ENCODE assay signal across 19 cellular contexts in the genomic region with DNA sequence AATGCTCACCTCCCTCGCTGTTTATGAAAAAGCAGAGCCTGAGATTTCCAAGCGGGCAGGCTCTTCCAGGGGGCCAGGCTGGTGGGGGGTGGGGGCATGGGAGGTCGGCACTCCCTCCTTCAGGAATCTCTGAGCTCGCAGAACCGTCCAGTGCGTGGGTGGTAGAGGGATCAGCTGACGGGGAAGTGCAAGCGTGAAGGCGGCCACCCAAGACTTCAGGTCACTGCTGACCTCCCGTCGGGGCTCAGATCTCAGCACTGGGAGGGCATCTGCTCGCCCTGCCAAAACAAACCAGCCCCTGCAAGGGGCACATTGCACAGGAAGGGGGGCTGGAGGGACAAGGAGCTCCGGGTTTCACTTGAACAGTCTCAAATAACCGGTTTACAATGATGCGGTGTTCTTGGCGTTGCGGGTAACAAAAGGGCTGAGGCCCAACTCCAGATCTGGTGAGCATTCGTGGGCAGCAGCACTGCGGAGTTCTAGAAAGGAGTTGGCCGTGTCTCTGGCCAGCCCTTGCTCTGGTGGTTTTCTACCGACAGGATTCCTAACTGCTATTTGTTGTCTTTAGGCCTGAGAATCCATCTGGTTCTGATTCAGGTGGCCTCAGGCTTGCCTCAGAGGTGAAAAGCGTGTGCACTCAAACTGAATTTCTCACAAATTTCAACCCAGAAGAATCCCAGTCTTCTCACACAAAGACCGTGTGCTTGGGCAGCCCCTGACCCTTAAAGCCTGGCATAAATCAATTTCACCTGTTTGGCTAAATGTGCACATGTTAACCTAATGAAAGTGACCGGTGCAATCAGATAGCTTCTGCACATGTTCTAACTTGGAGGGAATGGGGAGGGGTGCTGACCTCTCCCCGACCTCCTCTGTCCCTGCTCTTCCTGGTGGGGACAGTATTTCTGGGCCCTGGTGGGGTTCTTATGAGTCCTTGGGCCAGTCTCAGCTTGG.
"Had no signal": no experiment of that assay in that cellular context is flagged by ENCODE, and none has a peak within 500 bp of the region (broad histone marks: within the 10 kb centered on the region; RNA-seq: fewer than 3 reads in every experiment).

No MANE protein-coding gene starts in this region.

- H3K4me3 Mint-ChIP-seq: activated naive CD4-positive, alpha-beta T cell treated with anti-CD3 and anti-CD28 coated beads, Interleukin-2, amount 50 U/mL, for 24 hours; activated T-cell treated with anti-CD3 and anti-CD28 coated beads, Interleukin-2, amount 50 U/mL, for 72 hours; effector memory CD8-positive, alpha-beta T cell; memory B cell; naive B cell; stimulated activated naive CD8-positive, alpha-beta T cell treated with anti-CD3 and anti-CD28 coated beads, Interleukin-15, amount 100 ng/mL, for 72 hours; T-helper 1 cell treated with Interleukin-12 subunit alpha and Interleukin-12 subunit beta and Interleukin-4 antibody, amounts not matched to agents 30 μg/mL and 1 μg/mL, for 36 hours had no signal

- H3K36me3 Mint-ChIP-seq: activated naive CD4-positive, alpha-beta T cell treated with anti-CD3 and anti-CD28 coated beads, Interleukin-2, amount 50 U/mL, for 24 hours; memory B cell; naive B cell had no signal

- H3K36me3 ChIP-seq: ascending aorta, suprapubic skin, transverse colon had no signal

- H2AFZ ChIP-seq: parathyroid adenoma had no signal

- H3K4me1 ChIP-seq: parathyroid adenoma, suprapubic skin, transverse colon had no signal

- H3K27ac ChIP-seq: parathyroid adenoma, suprapubic skin, transverse colon, VCaP had no signal

- ATAC-seq: activated T-cell treated with anti-CD3 and anti-CD28 coated beads, Interleukin-2, amount 50 U/mL, for 72 hours; effector memory CD8-positive, alpha-beta T cell; stimulated activated naive CD8-positive, alpha-beta T cell treated with anti-CD3 and anti-CD28 coated beads, Interleukin-15, amount 100 ng/mL, for 72 hours had no signal

- H3K27ac Mint-ChIP-seq: activated naive CD4-positive, alpha-beta T cell treated with anti-CD3 and anti-CD28 coated beads, Interleukin-2, amount 50 U/mL, for 24 hours; activated T-cell treated with anti-CD3 and anti-CD28 coated beads, Interleukin-2, amount 50 U/mL, for 72 hours; effector memory CD8-positive, alpha-beta T cell; memory B cell; stimulated activated naive CD8-positive, alpha-beta T cell treated with anti-CD3 and anti-CD28 coated beads, Interleukin-15, amount 100 ng/mL, for 72 hours; T-helper 1 cell treated with Interleukin-12 subunit alpha and Interleukin-12 subunit beta and Interleukin-4 antibody, amounts not matched to agents 30 μg/mL and 1 μg/mL, for 36 hours had no signal

- H3K4me3 ChIP-seq: ascending aorta, mucosa of descending colon, suprapubic skin, transverse colon had no signal

- DNase-seq: activated CD4-positive, alpha-beta T cell treated with anti-CD3 and anti-CD28 coated beads, Interleukin-2, amount 50 U/mL, for 4 hours; activated CD4-positive, CD25-positive, alpha-beta regulatory T cell treated with anti-CD3 and anti-CD28 coated beads, Interleukin-2, amount 50 U/mL, for 72 hours; activated effector memory CD4-positive, alpha-beta T cell treated with anti-CD3 and anti-CD28 coated beads, Interleukin-2, amount 50 U/mL, for 16 hours; activated T-cell treated with anti-CD3 and anti-CD28 coated beads, Interleukin-2, amount 50 U/mL, for 72 hours; effector memory CD8-positive, alpha-beta T cell; foreskin fibroblast; hippocampal formation; islet precursor cell; naive B cell; stimulated activated naive CD8-positive, alpha-beta T cell treated with anti-CD3 and anti-CD28 coated beads, Interleukin-15, amount 100 ng/mL, for 72 hours; transverse colon had no signal

- H3K4me1 Mint-ChIP-seq: naive B cell had no signal

- H3K9me3 Mint-ChIP-seq: activated naive CD4-positive, alpha-beta T cell treated with anti-CD3 and anti-CD28 coated beads, Interleukin-2, amount 50 U/mL, for 24 hours; activated T-cell treated with anti-CD3 and anti-CD28 coated beads, Interleukin-2, amount 50 U/mL, for 72 hours; effector memory CD8-positive, alpha-beta T cell; memory B cell; naive B cell; stimulated activated naive CD8-positive, alpha-beta T cell treated with anti-CD3 and anti-CD28 coated beads, Interleukin-15, amount 100 ng/mL, for 72 hours; T-helper 1 cell treated with Interleukin-12 subunit alpha and Interleukin-12 subunit beta and Interleukin-4 antibody, amounts not matched to agents 30 μg/mL and 1 μg/mL, for 36 hours had no signal

- H3K27me3 ChIP-seq: ascending aorta, suprapubic skin, transverse colon had no signal

- H3K79me2 ChIP-seq: parathyroid adenoma had no signal
